8 cellular contexts compared by ENCODE assay signal in the genomic region with DNA sequence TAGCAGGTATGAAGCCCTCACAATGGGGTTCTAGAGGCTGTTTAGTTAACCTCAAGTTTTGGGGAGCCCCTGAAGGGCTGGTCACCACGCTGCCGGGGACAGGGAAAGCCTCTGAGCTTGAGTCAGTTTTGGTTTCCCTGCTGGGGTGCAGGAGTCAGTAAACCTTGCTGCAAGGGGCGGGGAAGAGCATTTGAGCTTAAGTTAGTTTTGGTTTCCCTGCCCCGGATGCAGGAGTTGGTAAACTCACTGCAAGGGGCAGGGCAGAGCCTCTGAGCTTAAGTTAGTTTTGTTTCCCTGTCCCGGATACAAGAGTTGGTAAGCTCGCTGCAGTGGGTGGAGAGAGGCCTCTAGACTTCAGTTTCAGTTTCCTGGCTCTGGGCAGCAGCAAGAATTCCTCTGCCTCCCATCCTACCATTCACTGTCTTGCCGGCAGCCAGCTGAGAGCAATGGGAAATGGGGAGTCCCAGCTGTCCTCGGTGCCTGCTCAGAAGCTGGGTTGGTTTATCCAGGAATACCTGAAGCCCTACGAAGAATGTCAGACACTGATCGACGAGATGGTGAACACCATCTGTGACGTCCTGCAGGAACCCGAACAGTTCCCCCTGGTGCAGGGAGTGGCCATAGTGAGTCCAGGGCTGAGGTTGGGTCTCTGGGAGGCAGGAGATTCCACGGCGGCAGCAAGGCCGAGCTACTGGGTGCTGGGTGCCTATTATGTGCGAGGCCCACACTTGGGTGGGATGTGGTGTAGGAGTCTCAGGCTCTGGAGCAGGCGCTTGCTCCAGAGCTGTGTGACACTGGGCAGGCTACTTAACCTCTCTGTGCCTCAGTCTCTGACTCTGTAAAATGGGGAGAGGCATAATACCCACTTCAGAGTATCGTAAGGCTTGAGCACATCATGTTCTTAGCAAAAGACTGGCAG. TPM values are rescaled to one million over a fixed set of nuclear protein-coding genes. Genes with fewer than 3 reads are reported as not detected.
A peak's percentile ranks its signal among the peaks of the same experiment; 100 is the strongest.
DNase-seq lines count a peak whose midpoint lies in the region; ATAC-seq, FAIRE-seq and TF ChIP-seq lines count a peak whose summit lies in the region.

A gene with protein sequence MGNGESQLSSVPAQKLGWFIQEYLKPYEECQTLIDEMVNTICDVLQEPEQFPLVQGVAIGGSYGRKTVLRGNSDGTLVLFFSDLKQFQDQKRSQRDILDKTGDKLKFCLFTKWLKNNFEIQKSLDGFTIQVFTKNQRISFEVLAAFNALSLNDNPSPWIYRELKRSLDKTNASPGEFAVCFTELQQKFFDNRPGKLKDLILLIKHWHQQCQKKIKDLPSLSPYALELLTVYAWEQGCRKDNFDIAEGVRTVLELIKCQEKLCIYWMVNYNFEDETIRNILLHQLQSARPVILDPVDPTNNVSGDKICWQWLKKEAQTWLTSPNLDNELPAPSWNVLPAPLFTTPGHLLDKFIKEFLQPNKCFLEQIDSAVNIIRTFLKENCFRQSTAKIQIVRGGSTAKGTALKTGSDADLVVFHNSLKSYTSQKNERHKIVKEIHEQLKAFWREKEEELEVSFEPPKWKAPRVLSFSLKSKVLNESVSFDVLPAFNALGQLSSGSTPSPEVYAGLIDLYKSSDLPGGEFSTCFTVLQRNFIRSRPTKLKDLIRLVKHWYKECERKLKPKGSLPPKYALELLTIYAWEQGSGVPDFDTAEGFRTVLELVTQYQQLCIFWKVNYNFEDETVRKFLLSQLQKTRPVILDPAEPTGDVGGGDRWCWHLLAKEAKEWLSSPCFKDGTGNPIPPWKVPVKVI (plus strand): TSS at position 357 of the 919 bp plus-strand sequence. CDS start 90 bp downstream, at position 447.

- no peak for FAIRE-seq in pancreas (lab: Jason Lieb, UNC)

- H3K36me3 ChIP-seq in esophagus muscularis mucosa (no peaks in the 10 kb centered on the region), pancreas (no peaks in the 10 kb centered on the region), tibial nerve (no peaks in the 10 kb centered on the region)

- WGBS in esophagus muscularis mucosa = 23% methylated on average over 9 of the region's 19 CpGs
- WGBS in pancreas, 2 donors = 47 to 48% methylated on average over 19 of the region's 19 CpGs
- 22 to 50% methylated on average over 14 to 19 of the region's 19 CpGs for WGBS in tibial nerve, 2 donors

- H3K4me3 ChIP-seq in esophagus muscularis mucosa (peak within 1 kb of the TSS; percentile 51 to 63 (median 53)), pancreas (peak within 1 kb of the TSS in 3 of 4 donors; percentile 10 to 38 (median 22)), tibial nerve (peak within 1 kb of the TSS; percentile 29 to 55 (median 46))

- intact Hi-C loops in esophagus muscularis mucosa (cut with DNase I) (no loop called here), pancreas (cut with DNase I) (no loop called here)

- TF ChIP-seq CTCF in esophagus muscularis mucosa (IDR thresholded peaks at IDR 0.05) = no peak
- TF ChIP-seq CTCF in pancreas (IDR thresholded peaks at IDR 0.05) = no peak
- no peak for TF ChIP-seq CTCF in tibial nerve (IDR thresholded peaks at IDR 0.05)

- H3K9me3 ChIP-seq in esophagus muscularis mucosa = peaks cover 0 to 11% (median 4%) of the 10 kb centered on the region in 4 donors
- no peaks in the 10 kb centered on the region for H3K9me3 ChIP-seq in pancreas
- peaks cover 0 to 11% (median 0%) of the 10 kb centered on the region in 4 donors for H3K9me3 ChIP-seq in tibial nerve

- ATAC-seq in GM21619 (IDR thresholded peaks at IDR 0.05; ENCODE audit: unreplicated experiment) = peak; percentile 87
- ATAC-seq in pancreas = peak in 3 of 4 donors; percentile 87 to 92 (median 92)

- TF ChIP-seq EP300 in esophagus muscularis mucosa (IDR thresholded peaks at IDR 0.05) (no peak), tibial nerve (IDR thresholded peaks at IDR 0.05) (no peak)

- no peaks in the 10 kb centered on the region for H3K27me3 ChIP-seq in esophagus muscularis mucosa
- no peaks in the 10 kb centered on the region for H3K27me3 ChIP-seq in pancreas
- no peaks in the 10 kb centered on the region for H3K27me3 ChIP-seq in tibial nerve

- peak; percentile 96 for DNase-seq in EL
- peak; percentile 97 for DNase-seq in M059J (ENCODE audit: low read depth)
- DNase-seq in activated CD8-positive, alpha-beta memory T cell treated with anti-CD3 and anti-CD28 coated beads, Interleukin-2, amount 50 U/mL, for 24 hours (ENCODE audit: extremely low read depth) = peak; percentile 51
- peak; percentile 93 for DNase-seq in esophagus muscularis mucosa (ENCODE audit: extremely low spot score)
- peak in 1 of 6 donors; percentile 26 for DNase-seq in pancreas
- peak; percentile 35 to 50 for DNase-seq in tibial nerve (ENCODE audit: low spot score in 2 of 2)
- DNase-seq in DMS114 treated with DMSO at 0.1 percent for 48 hours (lab: John Stamatoyannopoulos, UW; ENCODE audit: unreplicated experiment) = no peak

- TF ChIP-seq POLR2A in esophagus muscularis mucosa (IDR thresholded peaks at IDR 0.05; ENCODE audit: low read depth) (no peak), tibial nerve (IDR thresholded peaks at IDR 0.05) (no peak)

- H3K27ac ChIP-seq in esophagus muscularis mucosa (replicated peaks in 1 of 4) (peak within 1 kb of the TSS; percentile 60 to 81 (median 72)), pancreas (peak within 1 kb of the TSS in 3 of 4 donors; percentile 8 to 74 (median 64)), tibial nerve (peak within 1 kb of the TSS; percentile 36 to 84 (median 76))

- H3K4me1 ChIP-seq in esophagus muscularis mucosa = peaks cover 6 to 22% (median 19%) of the 10 kb centered on the region in 4 donors
- H3K4me1 ChIP-seq in pancreas = no peaks in the 10 kb centered on the region
- peaks cover 0 to 30% (median 0%) of the 10 kb centered on the region in 4 donors for H3K4me1 ChIP-seq in tibial nerve

RNA-seq across cellular contexts. Expression of the gene that starts here (rescaled TPM):
- 275 and 362 TPM in 2 replicates for total RNA-seq in M059J (2014; rRNA removed; shearing (Covaris generic))
- 1 to 10 TPM; 4.8 to 9.1 (median 7.4) TPM for total RNA-seq in esophagus muscularis mucosa
- 1 to 10 TPM in 5 of 6 donors, under 1 TPM in 1; 0.79 to 3.9 (median 1.4) TPM for total RNA-seq in pancreas
- polyA plus RNA-seq in pancreas = under 1 TPM; 0.84 to 0.94 TPM
- 10 to 100 TPM in 1 of 4 donors, 1 to 10 TPM in 3; 3.1 to 28.4 (median 6.3) TPM for total RNA-seq in tibial nerve
